ENCODE assay signal across 17 cellular contexts in the genomic region with DNA sequence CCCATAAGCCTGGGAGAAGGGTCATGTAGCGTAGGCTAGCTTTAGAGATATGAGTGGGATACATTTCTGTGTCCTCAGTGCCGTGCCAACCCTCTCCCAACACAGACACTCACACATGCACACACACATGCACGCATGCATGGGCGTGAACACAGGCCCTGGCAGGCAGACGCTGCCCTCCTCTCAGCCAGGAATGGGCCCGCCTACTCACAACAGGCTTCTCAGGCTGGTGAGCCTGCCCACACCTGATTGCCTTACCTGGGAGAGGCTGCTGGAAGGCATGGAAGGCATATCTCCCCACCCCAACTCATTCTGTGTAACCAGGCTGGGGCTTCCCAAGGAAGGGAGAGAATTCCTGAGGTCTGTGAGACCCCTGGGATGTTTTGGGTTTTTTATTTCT. TPM values are rescaled to one million over a fixed set of nuclear protein-coding genes. Genes with fewer than 3 reads are reported as not detected.
"Had no signal": no experiment of that assay in that cellular context is flagged by ENCODE, and none has a peak within 500 bp of the region (broad histone marks: within the 10 kb centered on the region; RNA-seq: fewer than 3 reads in every experiment).

No MANE protein-coding gene starts in this region.

- DNase-seq: activated CD4-positive, alpha-beta T cell treated with anti-CD3 and anti-CD28 coated beads, Interleukin-2, amount 10 ng/mL, durations not matched to agents 24 days and 14 days; activated CD4-positive, CD25-positive, alpha-beta regulatory T cell; activated naive CD4-positive, alpha-beta T cell treated with Interleukin-2 at 50 U/mL for 16 hours; dermis blood vessel endothelial cell; effector memory CD8-positive, alpha-beta T cell; erythroblast; left cardiac atrium; naive thymus-derived CD4-positive, alpha-beta T cell; pancreas; sigmoid colon; stimulated activated CD4-positive, alpha-beta T cell treated with anti-CD3 and anti-CD28 coated beads, Interleukin-12 subunit alpha, Interleukin-12 subunit beta, amount 100 ng/mL, for 4 hours; stimulated activated CD4-positive, alpha-beta T cell treated with anti-CD3 and anti-CD28 coated beads, Interleukin-2, amount 100 ng/mL, for 24 hours; stomach had no signal

- H3K27ac ChIP-seq: pancreas, sigmoid colon, stomach had no signal

- ATAC-seq: activated T-helper 17 cell treated with anti-CD3 and anti-CD28 coated beads, Interleukin-2, amount 50 U/mL, for 72 hours; effector memory CD8-positive, alpha-beta T cell; left cardiac atrium; naive thymus-derived CD4-positive, alpha-beta T cell; pancreas had no signal

- H3K27me3 ChIP-seq: pancreas, stomach had no signal

- H3K36me3 ChIP-seq: pancreas, sigmoid colon, stomach had no signal

- H3K9me3 Mint-ChIP-seq: activated CD4-positive, alpha-beta T cell treated with anti-CD3 and anti-CD28 coated beads, Interleukin-2, amount 10 ng/mL, durations not matched to agents 24 days and 14 days; activated T-helper 17 cell treated with anti-CD3 and anti-CD28 coated beads, Interleukin-2, amount 50 U/mL, for 72 hours; effector memory CD8-positive, alpha-beta T cell had no signal

- H3K27ac Mint-ChIP-seq: activated CD4-positive, alpha-beta T cell treated with anti-CD3 and anti-CD28 coated beads, Interleukin-2, amount 10 ng/mL, durations not matched to agents 24 days and 14 days; activated T-helper 17 cell treated with anti-CD3 and anti-CD28 coated beads, Interleukin-2, amount 50 U/mL, for 72 hours; effector memory CD8-positive, alpha-beta T cell; naive thymus-derived CD4-positive, alpha-beta T cell had no signal

- H3K4me3 Mint-ChIP-seq: activated CD4-positive, alpha-beta T cell treated with anti-CD3 and anti-CD28 coated beads, Interleukin-2, amount 10 ng/mL, durations not matched to agents 24 days and 14 days; activated T-helper 17 cell treated with anti-CD3 and anti-CD28 coated beads, Interleukin-2, amount 50 U/mL, for 72 hours; effector memory CD8-positive, alpha-beta T cell; naive thymus-derived CD4-positive, alpha-beta T cell had no signal

- H3K9me3 ChIP-seq: pancreas, sigmoid colon had no signal

- H3K4me1 Mint-ChIP-seq: activated CD4-positive, alpha-beta T cell treated with anti-CD3 and anti-CD28 coated beads, Interleukin-2, amount 10 ng/mL, durations not matched to agents 24 days and 14 days; activated T-helper 17 cell treated with anti-CD3 and anti-CD28 coated beads, Interleukin-2, amount 50 U/mL, for 72 hours had no signal

- H3K4me3 ChIP-seq: pancreas, sigmoid colon, stomach had no signal

- H3K36me3 Mint-ChIP-seq: naive thymus-derived CD4-positive, alpha-beta T cell had no signal

RNA-seq across cellular contexts. Expression of a gene that starts 31.4 kb away (rescaled TPM):
- total RNA-seq: activated CD4-positive, alpha-beta T cell treated with anti-CD3 and anti-CD28 coated beads, Interleukin-2, amount 10 ng/mL, durations not matched to agents 24 days and 14 days; activated T-helper 17 cell treated with anti-CD3 and anti-CD28 coated beads, Interleukin-2, amount 50 U/mL, for 72 hours; T-helper 2 cell treated with Interferon-gamma antibody and Interleukin-4, amounts not matched to agents 100 ng/mL and 5 ng/mL, for 36 hours had no signal
- polyA plus RNA-seq: naive thymus-derived CD4-positive, alpha-beta T cell had no signal

RNA-seq across cellular contexts. Expression of a gene that starts 50.8 kb away (rescaled TPM):
- total RNA-seq: activated CD4-positive, alpha-beta T cell treated with anti-CD3 and anti-CD28 coated beads, Interleukin-2, amount 10 ng/mL, durations not matched to agents 24 days and 14 days; activated T-helper 17 cell treated with anti-CD3 and anti-CD28 coated beads, Interleukin-2, amount 50 U/mL, for 72 hours; dermis blood vessel endothelial cell; left cardiac atrium; lung microvascular endothelial cell; naive thymus-derived CD4-positive, alpha-beta T cell; pancreas; sigmoid colon; stomach; T-helper 2 cell treated with Interferon-gamma antibody and Interleukin-4, amounts not matched to agents 100 ng/mL and 5 ng/mL, for 36 hours; urinary bladder had no signal
- polyA plus RNA-seq: naive thymus-derived CD4-positive, alpha-beta T cell; pancreas; stomach; urinary bladder had no signal
